8 cellular contexts compared by ENCODE assay signal in genomic region chr1:17119076-17119743, GRCh38. TPM values are rescaled to one million over a fixed set of nuclear protein-coding genes. Genes with fewer than 3 reads are reported as not detected.
DNase-seq lines count a peak whose midpoint lies in the region; ATAC-seq and TF ChIP-seq lines count a peak whose summit lies in the region.

Gene PADI2, minus strand, starts transcription at chr1:17119451. Its CDS starts 80 bp downstream, at chr1:17119371.

- no peak within 1 kb of the TSS for H3K27ac Mint-ChIP-seq in Calu3 (ENCODE audit: unreplicated experiment)
- no peak within 1 kb of the TSS for H3K27ac Mint-ChIP-seq in activated T-cell treated with anti-CD3 and anti-CD28 coated beads, Interleukin-2, amount 50 U/mL, for 72 hours
- no peak within 1 kb of the TSS for H3K27ac Mint-ChIP-seq in nephron

- H3K36me3 Mint-ChIP-seq in Calu3 (ENCODE audit: insufficient read depth, unreplicated experiment) (no peaks in the 10 kb centered on the region), nephron (ENCODE audit: low read depth) (no peaks in the 10 kb centered on the region)
- no peaks in the 10 kb centered on the region for H3K36me3 Mint-ChIP-seq in activated T-cell treated with anti-CD3 and anti-CD28 coated beads, Interleukin-2, amount 50 U/mL, for 72 hours (ENCODE audit: insufficient read depth in 2 of 2)

- DNase-seq in Calu3 (peak; percentile 70), NOMO-1 treated with dmso at 0.1 percent for 144 hours (lab: John Stamatoyannopoulos, UW; ENCODE audit: unreplicated experiment) (peak; percentile 40), fibroblast of pulmonary artery (ENCODE audit: low read depth) (peak; percentile 39)
- peak; percentile 58 to 68 for DNase-seq in activated T-cell treated with anti-CD3 and anti-CD28 coated beads, Interleukin-2, amount 50 U/mL, for 72 hours
- peak; percentile 74 for DNase-seq in stimulated activated naive CD8-positive, alpha-beta T cell treated with anti-CD3 and anti-CD28 coated beads, Interleukin-15, Interleukin-2, amounts not matched to agents 100 U/mL and 50 U/mL, for 24 hours

- ATAC-seq in HG02678 (IDR thresholded peaks at IDR 0.05; ENCODE audit: unreplicated experiment) (peak; percentile 60), HG03139 (IDR thresholded peaks at IDR 0.05; ENCODE audit: unreplicated experiment) (no peak)
- ATAC-seq in activated T-cell treated with anti-CD3 and anti-CD28 coated beads, Interleukin-2, amount 50 U/mL, for 72 hours (replicated peaks in 1 of 2): peak; percentile 94 to 95
- ATAC-seq in stimulated activated naive CD8-positive, alpha-beta T cell treated with anti-CD3 and anti-CD28 coated beads, Interleukin-15, Interleukin-2, amounts not matched to agents 100 U/mL and 50 U/mL, for 24 hours: peak; percentile 82

- H3K4me3 Mint-ChIP-seq in Calu3 (ENCODE audit: low read depth, unreplicated experiment) (peak within 1 kb of the TSS; percentile 55), nephron (peak within 1 kb of the TSS; percentile 53 to 67 (median 57))
- peak within 1 kb of the TSS; percentile 51 to 60 for H3K4me3 Mint-ChIP-seq in activated T-cell treated with anti-CD3 and anti-CD28 coated beads, Interleukin-2, amount 50 U/mL, for 72 hours

- H3K27me3 Mint-ChIP-seq in Calu3 (ENCODE audit: unreplicated experiment) (peaks cover 36% of the 10 kb centered on the region), nephron (ENCODE audit: low read depth) (peaks cover 75% of the 10 kb centered on the region)
- peaks cover 43% of the 10 kb centered on the region for H3K27me3 Mint-ChIP-seq in activated T-cell treated with anti-CD3 and anti-CD28 coated beads, Interleukin-2, amount 50 U/mL, for 72 hours (ENCODE audit: low read depth)

- TF ChIP-seq CTCF in Calu3 (IDR thresholded peaks at IDR 0.05; ENCODE audit: unreplicated experiment): no peak
- TF ChIP-seq CTCF in fibroblast of pulmonary artery (IDR thresholded peaks at IDR 0.05; ENCODE audit: low read length, missing control alignments): no peak
- no peak for TF ChIP-seq CTCF in nephron (IDR thresholded peaks at IDR 0.05; ENCODE audit: unreplicated experiment in 3 of 3)

- no TSS peak for BruUV-seq in Calu3 (replicated peaks; lab: Mats Ljungman, UMichigan)

- H3K4me1 Mint-ChIP-seq in Calu3 (ENCODE audit: low read depth, unreplicated experiment): no peaks in the 10 kb centered on the region
- H3K4me1 Mint-ChIP-seq in activated T-cell treated with anti-CD3 and anti-CD28 coated beads, Interleukin-2, amount 50 U/mL, for 72 hours (ENCODE audit: low read depth): peaks cover 4% of the 10 kb centered on the region
- peaks cover 62% of the 10 kb centered on the region for H3K4me1 Mint-ChIP-seq in nephron

- peak within 1 kb of the TSS; percentile 14 for H3K4me3 ChIP-seq in fibroblast of pulmonary artery (replicated peaks; ENCODE audit: low read depth, low read length)

- CTCF ChIA-PET in Calu3 (lab: Charles Lee): no interaction called here

- intact Hi-C loops in Calu3 (cut with micrococcal nuclease; ENCODE audit: unreplicated experiment): no loop called here

- H3K9me3 Mint-ChIP-seq in Calu3 (ENCODE audit: low read depth, unreplicated experiment) (no peaks in the 10 kb centered on the region), nephron (no peaks in the 10 kb centered on the region)
- H3K9me3 Mint-ChIP-seq in activated T-cell treated with anti-CD3 and anti-CD28 coated beads, Interleukin-2, amount 50 U/mL, for 72 hours: no peaks in the 10 kb centered on the region

RNA-seq across cellular contexts. Expression of gene PADI2, which starts in this region (rescaled TPM):
- total RNA-seq in Calu3 (2022): 1.3 and 2.7 TPM in 2 replicates
- under 1 TPM; 0.10 to 0.14 TPM for total RNA-seq in activated T-cell treated with anti-CD3 and anti-CD28 coated beads, Interleukin-2, amount 50 U/mL, for 72 hours

Comparison
In these comparisons a context has a peak if more than half of its experiments do, and no peak if none do; other contexts are left out.
1. Peak in DNase-seq and ATAC-seq in activated T-cell treated with anti-CD3 and anti-CD28 coated beads, Interleukin-2, amount 50 U/mL, for 72 hours; RNA of the gene not detected or under 1 TPM.